In genomic region chr3:10099030-10099429, GRCh38 we compare ENCODE assay signal across 29 cellular contexts. TPM values are rescaled to one million over a fixed set of nuclear protein-coding genes. Genes with fewer than 3 reads are reported as not detected.
A peak's percentile ranks its signal among the peaks of the same experiment; 100 is the strongest.
DNase-seq lines count a peak whose midpoint lies in the region; ATAC-seq and TF ChIP-seq lines count a peak whose summit lies in the region.
"Had no signal": no experiment of that assay in that cellular context is flagged by ENCODE, and none has a peak within 500 bp of the region (broad histone marks: within the 10 kb centered on the region; RNA-seq: fewer than 3 reads in every experiment).

No MANE protein-coding gene starts in this region.

- no peaks in the 10 kb centered on the region for H3K79me2 ChIP-seq in MM.1S (ENCODE audit: low read length)

- intact Hi-C loops in dorsolateral prefrontal cortex (cut with DNase I) = no loop called here

- POLR2A ChIA-PET in activated CD8-positive, alpha-beta T cell treated with anti-CD3 and anti-CD28 coated beads, Interleukin-2, amount 10 ng/mL, durations not matched to agents 7 days and 5 days (lab: Charles Lee) = no interaction called here

- no peaks in the 10 kb centered on the region for H3K9me3 ChIP-seq in MM.1S (replicated peaks; ENCODE audit: insufficient read depth, low read length)
- H3K9me3 ChIP-seq: A549, BLaER1 had no signal

- H3K9ac ChIP-seq in MM.1S (ENCODE audit: low read length) = no peak overlapping the region
- H3K9ac ChIP-seq: BLaER1 had no signal

- H3F3A ChIP-seq in MM.1S (ENCODE audit: insufficient read depth, low read length) = no peaks in the 10 kb centered on the region

- no peak overlapping the region for H3K27ac Mint-ChIP-seq in activated CD8-positive, alpha-beta T cell treated with anti-CD3 and anti-CD28 coated beads, Interleukin-2, amount 10 ng/mL, durations not matched to agents 7 days and 5 days
- H3K27ac Mint-ChIP-seq: B cell; CD14-positive monocyte; CD4-positive, alpha-beta memory T cell; CD4-positive, CD25-positive, alpha-beta regulatory T cell; CD8-positive, alpha-beta memory T cell had no signal

- no peaks in the 10 kb centered on the region for H3K27me3 Mint-ChIP-seq in activated CD8-positive, alpha-beta T cell treated with anti-CD3 and anti-CD28 coated beads, Interleukin-2, amount 10 ng/mL, durations not matched to agents 7 days and 5 days (ENCODE audit: low read depth)
- H3K27me3 Mint-ChIP-seq: B cell; CD4-positive, alpha-beta memory T cell; CD4-positive, CD25-positive, alpha-beta regulatory T cell; CD8-positive, alpha-beta memory T cell had no signal

- no peaks in the 10 kb centered on the region for H3K36me3 ChIP-seq in MM.1S (replicated peaks; ENCODE audit: insufficient read depth, low read length)

- no peaks in the 10 kb centered on the region for H3K9me2 ChIP-seq in MM.1S (replicated peaks; ENCODE audit: insufficient read depth, low read length)

- H3K4me1 ChIP-seq in MM.1S (ENCODE audit: low read length) = peaks cover 10% of the 10 kb centered on the region
- H3K4me1 ChIP-seq: A549, BLaER1 had no signal

- H3K27ac ChIP-seq in MM.1S (ENCODE audit: low read length) (peak overlapping the region; percentile 17; the same call in 1 of the 2 replicates), dorsolateral prefrontal cortex (peak overlapping the region in 35 of 59 donors; percentile 4 to 78 (median 62))
- H3K27ac ChIP-seq: 22Rv1, A549, BLaER1 had no signal

- no peaks in the 10 kb centered on the region for H3K4me1 Mint-ChIP-seq in activated CD8-positive, alpha-beta T cell treated with anti-CD3 and anti-CD28 coated beads, Interleukin-2, amount 10 ng/mL, durations not matched to agents 7 days and 5 days (ENCODE audit: low read depth)
- H3K4me1 Mint-ChIP-seq: B cell; CD14-positive monocyte; CD4-positive, alpha-beta memory T cell; CD4-positive, CD25-positive, alpha-beta regulatory T cell; CD8-positive, alpha-beta memory T cell had no signal

- DNase-seq in MM.1S = peak; percentile 15
- DNase-seq in dorsolateral prefrontal cortex = peak in 1 of 10 donors; percentile 34
- peak; percentile 45 for DNase-seq in inferior parietal cortex (ENCODE audit: extremely low spot score)
- peak; percentile 53 for DNase-seq in superior temporal gyrus (ENCODE audit: extremely low spot score)
- DNase-seq in activated CD8-positive, alpha-beta T cell treated with anti-CD3 and anti-CD28 coated beads, Interleukin-2, amount 10 ng/mL, durations not matched to agents 7 days and 5 days = no peak
- DNase-seq in activated effector memory CD4-positive, alpha-beta T cell treated with Interleukin-2 at 50 U/mL for 16 hours = no peak
- DNase-seq in HPDE6-E6E7 (ENCODE audit: extremely low spot score) = no peak
- DNase-seq: AML-193; C1 segment of cervical spinal cord; CD4-positive, alpha-beta memory T cell; CD4-positive, CD25-positive, alpha-beta regulatory T cell; CD8-positive, alpha-beta memory T cell; COR-L47; DMS 273 treated with DMSO at 0.1 percent for 48 hours; DMS153; DMS53; DMS79; DND-41; EL; GDM1 had no signal

- H3K27me3 ChIP-seq in MM.1S (replicated peaks; ENCODE audit: insufficient read depth, low read length) (no peaks in the 10 kb centered on the region), dorsolateral prefrontal cortex (no peaks in the 10 kb centered on the region)
- H3K27me3 ChIP-seq: BLaER1 had no signal

- H3K4me3 ChIP-seq in MM.1S (ENCODE audit: low read length) (no peak overlapping the region), dorsolateral prefrontal cortex (no peak overlapping the region)
- H3K4me3 ChIP-seq: A549, BLaER1, GM12878 had no signal

- ATAC-seq in activated CD8-positive, alpha-beta T cell treated with anti-CD3 and anti-CD28 coated beads, Interleukin-2, amount 10 ng/mL, durations not matched to agents 7 days and 5 days = no peak
- ATAC-seq: A549, GM12878 had no signal

- H2AFZ ChIP-seq in MM.1S (ENCODE audit: low read length) = no peak overlapping the region

- no peaks in the 10 kb centered on the region for H4K20me1 ChIP-seq in MM.1S (ENCODE audit: insufficient read depth, low read length)
- H4K20me1 ChIP-seq: BLaER1 had no signal

- CTCF ChIA-PET in activated CD8-positive, alpha-beta T cell treated with anti-CD3 and anti-CD28 coated beads, Interleukin-2, amount 10 ng/mL, durations not matched to agents 7 days and 5 days (lab: Charles Lee) = no interaction called here

- no peaks in the 10 kb centered on the region for H3K9me3 Mint-ChIP-seq in activated CD8-positive, alpha-beta T cell treated with anti-CD3 and anti-CD28 coated beads, Interleukin-2, amount 10 ng/mL, durations not matched to agents 7 days and 5 days (ENCODE audit: insufficient read depth)
- H3K9me3 Mint-ChIP-seq: CD4-positive, alpha-beta memory T cell; CD4-positive, CD25-positive, alpha-beta regulatory T cell; CD8-positive, alpha-beta memory T cell had no signal

- H3K4me2 ChIP-seq in MM.1S (ENCODE audit: low read depth, low read length) = peak overlapping the region; percentile 19; the same call in 1 of the 2 replicates
- H3K4me2 ChIP-seq: A549, BLaER1 had no signal

- TF ChIP-seq CTCF in MM.1S (IDR thresholded peaks at IDR 0.05; ENCODE audit: low read length) (no peak), dorsolateral prefrontal cortex (IDR thresholded peaks at IDR 0.05 in 54 of 56, conservative IDR thresholded peaks at IDR 0.05 in 2 of 56; ENCODE audit: low read depth in 1 of 56, partially characterized antibody in 56 of 56) (no peak)

- H3K4me3 Mint-ChIP-seq in activated CD8-positive, alpha-beta T cell treated with anti-CD3 and anti-CD28 coated beads, Interleukin-2, amount 10 ng/mL, durations not matched to agents 7 days and 5 days = no peak overlapping the region
- H3K4me3 Mint-ChIP-seq: B cell; CD14-positive monocyte; CD4-positive, alpha-beta memory T cell; CD4-positive, CD25-positive, alpha-beta regulatory T cell; CD8-positive, alpha-beta memory T cell had no signal

- H3K36me3 Mint-ChIP-seq in activated CD8-positive, alpha-beta T cell treated with anti-CD3 and anti-CD28 coated beads, Interleukin-2, amount 10 ng/mL, durations not matched to agents 7 days and 5 days (ENCODE audit: low read depth) = peaks cover 44% of the 10 kb centered on the region

RNA-seq across cellular contexts. Expression of gene FANCD2OS, which starts 9.0 kb away (rescaled TPM):
- total RNA-seq in dorsolateral prefrontal cortex = not detected
- total RNA-seq in activated CD8-positive, alpha-beta T cell treated with anti-CD3 and anti-CD28 coated beads, Interleukin-2, amount 10 ng/mL, durations not matched to agents 7 days and 5 days = not detected
- total RNA-seq: A172; B cell; CD4-positive, alpha-beta memory T cell; CD4-positive, CD25-positive, alpha-beta regulatory T cell; CD8-positive, alpha-beta memory T cell; Daoy; G401; GM12878 had no signal

RNA-seq across cellular contexts. Expression of gene BRK1, which starts 16.4 kb away (rescaled TPM):
- 100 to 1,000 TPM in 67 of 120 experiments, 10 to 100 TPM in 53; 62.8 to 136 (median 102) TPM for total RNA-seq in dorsolateral prefrontal cortex
- total RNA-seq in activated CD8-positive, alpha-beta T cell treated with anti-CD3 and anti-CD28 coated beads, Interleukin-2, amount 10 ng/mL, durations not matched to agents 7 days and 5 days = 100 to 1,000 TPM; 113 to 120 TPM

RNA-seq across cellular contexts. Expression of gene VHL, which starts 42.5 kb away (rescaled TPM):
- 10 to 100 TPM; 33.7 to 54.9 (median 42.9) TPM for total RNA-seq in dorsolateral prefrontal cortex
- 10 to 100 TPM; 57.0 to 59.1 TPM for total RNA-seq in activated CD8-positive, alpha-beta T cell treated with anti-CD3 and anti-CD28 coated beads, Interleukin-2, amount 10 ng/mL, durations not matched to agents 7 days and 5 days

Comparison
In these comparisons a context has a peak if more than half of its experiments do, and no peak if none do; other contexts are left out.
1. DNase-seq: peak in MM.1S (single experiment), inferior parietal cortex (single experiment) and superior temporal gyrus (single experiment); none in activated CD8-positive, alpha-beta T cell treated with anti-CD3 and anti-CD28 coated beads, Interleukin-2, amount 10 ng/mL, durations not matched to agents 7 days and 5 days (single experiment), activated effector memory CD4-positive, alpha-beta T cell treated with Interleukin-2 at 50 U/mL for 16 hours (single experiment) and HPDE6-E6E7 (single experiment).